In the genomic region with DNA sequence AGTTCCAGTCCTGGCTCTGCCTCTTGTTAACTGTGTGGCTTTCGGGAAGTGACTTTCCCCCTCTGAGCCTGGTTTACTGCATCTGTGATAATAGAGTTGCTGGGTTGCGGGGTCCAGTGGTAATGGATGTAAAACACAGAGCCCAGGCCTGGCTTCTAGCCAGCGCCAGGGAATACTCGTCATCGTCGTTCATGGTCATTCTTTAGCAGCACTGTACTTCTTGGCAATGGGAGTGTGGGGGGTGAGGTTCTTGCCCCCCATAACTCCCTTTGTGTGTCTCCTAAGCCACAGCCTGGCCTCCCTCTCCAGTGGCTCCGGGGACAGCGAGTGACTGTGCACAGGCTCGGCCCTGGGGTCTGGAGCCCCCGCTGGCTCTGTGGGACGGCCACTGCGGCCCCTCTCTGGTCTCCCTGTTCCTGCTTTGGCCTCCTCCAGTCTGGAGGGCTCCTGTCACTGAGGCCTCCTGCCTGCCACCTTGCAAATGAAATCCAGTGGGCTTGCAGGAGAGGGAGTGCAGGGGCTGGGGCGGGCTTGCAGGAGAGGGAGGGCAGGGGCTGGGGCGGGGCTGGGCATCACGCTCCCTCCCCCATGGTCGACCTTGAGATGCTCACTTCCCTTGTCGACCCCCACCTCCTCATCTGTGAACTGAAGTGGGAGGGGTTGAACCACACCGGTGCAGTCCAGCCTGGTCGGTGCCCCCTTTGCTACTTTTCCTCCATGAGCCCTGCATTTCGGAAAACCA, we compare ENCODE assay signal across 20 cellular contexts. TPM values are rescaled to one million over a fixed set of nuclear protein-coding genes. Genes with fewer than 3 reads are reported as not detected.
A peak's percentile ranks its signal among the peaks of the same experiment; 100 is the strongest.
DNase-seq lines count a peak whose midpoint lies in the region; ATAC-seq and TF ChIP-seq lines count a peak whose summit lies in the region.
"Had no signal": no experiment of that assay in that cellular context is flagged by ENCODE, and none has a peak within 500 bp of the region (broad histone marks: within the 10 kb centered on the region; RNA-seq: fewer than 3 reads in every experiment).

No MANE protein-coding gene starts in this region.

- TF ChIP-seq POLR2A in GM18505 (IDR thresholded peaks at IDR 0.05; ENCODE audit: borderline replicate concordance, extremely low read depth, insufficient read depth, insufficient read length) = no peak

- peak; percentile 23 for DNase-seq in activated CD8-positive, alpha-beta memory T cell treated with anti-CD3 and anti-CD28 coated beads, Interleukin-2, amount 50 U/mL, for 48 hours
- DNase-seq in activated CD8-positive, alpha-beta memory T cell treated with anti-CD3 and anti-CD28 coated beads for 24 hours = no peak
- DNase-seq in D341Med (ENCODE audit: low spot score) = peak; percentile 26
- peak; percentile 30 for DNase-seq in ecto neural progenitor cell (ENCODE audit: low spot score)
- peak; percentile 81 for DNase-seq in osteocyte (ENCODE audit: extremely low spot score, unreplicated experiment)
- no peak for DNase-seq in foreskin melanocyte
- no peak for DNase-seq in T-helper 2 cell treated with Interferon-gamma antibody and Interleukin-4, amounts not matched to agents 5 μg/mL and 100 μg/mL, for 36 hours (ENCODE audit: low spot score)
- DNase-seq: activated CD4-positive, alpha-beta T cell treated with anti-CD3 and anti-CD28 coated beads for 48 hours; AML-193; DMS153; glutamatergic neuron; NCI-H446 treated with DMSO at 0.1 percent for 48 hours; small intestine; stimulated activated CD4-positive, alpha-beta T cell treated with anti-CD3 and anti-CD28 coated beads, Interleukin-1b, Interleukin-23, amount 100 ng/mL, for 48 hours had no signal

- no peaks in the 10 kb centered on the region for H3K9me3 Mint-ChIP-seq in osteocyte (ENCODE audit: unreplicated experiment)
- H3K9me3 Mint-ChIP-seq in T-helper 2 cell treated with Interferon-gamma antibody and Interleukin-4, amounts not matched to agents 5 μg/mL and 100 μg/mL, for 36 hours = peaks cover 18% of the 10 kb centered on the region

- no peak overlapping the region for H3K27ac Mint-ChIP-seq in osteocyte (ENCODE audit: unreplicated experiment)
- H3K27ac Mint-ChIP-seq in T-helper 2 cell treated with Interferon-gamma antibody and Interleukin-4, amounts not matched to agents 5 μg/mL and 100 μg/mL, for 36 hours = no peak overlapping the region
- H3K27ac Mint-ChIP-seq: T-helper 17 cell had no signal

- H3K4me3 Mint-ChIP-seq in osteocyte (ENCODE audit: unreplicated experiment) = no peak overlapping the region
- H3K4me3 Mint-ChIP-seq in T-helper 2 cell treated with Interferon-gamma antibody and Interleukin-4, amounts not matched to agents 5 μg/mL and 100 μg/mL, for 36 hours = no peak overlapping the region
- H3K4me3 Mint-ChIP-seq: CD8-positive, alpha-beta memory T cell; T-helper 17 cell had no signal

- no peaks in the 10 kb centered on the region for H3K4me1 Mint-ChIP-seq in osteocyte (ENCODE audit: unreplicated experiment)
- no peaks in the 10 kb centered on the region for H3K4me1 Mint-ChIP-seq in T-helper 2 cell treated with Interferon-gamma antibody and Interleukin-4, amounts not matched to agents 5 μg/mL and 100 μg/mL, for 36 hours (ENCODE audit: low read depth)
- H3K4me1 Mint-ChIP-seq: CD8-positive, alpha-beta memory T cell; T-helper 17 cell had no signal

- H3K27me3 Mint-ChIP-seq in osteocyte (ENCODE audit: unreplicated experiment) = peaks cover 2% of the 10 kb centered on the region
- H3K27me3 Mint-ChIP-seq in T-helper 2 cell treated with Interferon-gamma antibody and Interleukin-4, amounts not matched to agents 5 μg/mL and 100 μg/mL, for 36 hours (ENCODE audit: low read depth) = no peaks in the 10 kb centered on the region

- ATAC-seq in GM18505 (IDR thresholded peaks at IDR 0.05; ENCODE audit: unreplicated experiment) = no peak
- ATAC-seq: A549, T-helper 17 cell had no signal

- no peaks in the 10 kb centered on the region for H3K36me3 Mint-ChIP-seq in osteocyte (ENCODE audit: unreplicated experiment)
- no peaks in the 10 kb centered on the region for H3K36me3 Mint-ChIP-seq in T-helper 2 cell treated with Interferon-gamma antibody and Interleukin-4, amounts not matched to agents 5 μg/mL and 100 μg/mL, for 36 hours (ENCODE audit: low read depth)
- H3K36me3 Mint-ChIP-seq: CD8-positive, alpha-beta memory T cell had no signal

- TF ChIP-seq CTCF in osteocyte (IDR thresholded peaks at IDR 0.05) = no peak

RNA-seq across cellular contexts. Expression of a gene that starts 13.2 kb away (rescaled TPM):
- not detected in 2 replicates for total RNA-seq in osteocyte
- total RNA-seq: CD8-positive, alpha-beta memory T cell; lung microvascular endothelial cell; RPMI7951; T-helper 17 cell had no signal

Comparison
In these comparisons a context has a peak if more than half of its experiments do, and no peak if none do; other contexts are left out.
1. DNase-seq: peak in activated CD8-positive, alpha-beta memory T cell treated with anti-CD3 and anti-CD28 coated beads, Interleukin-2, amount 50 U/mL, for 48 hours (single experiment), D341Med (single experiment), ecto neural progenitor cell (single experiment) and osteocyte (single experiment); none in activated CD8-positive, alpha-beta memory T cell treated with anti-CD3 and anti-CD28 coated beads for 24 hours (single experiment), foreskin melanocyte (single experiment) and T-helper 2 cell treated with Interferon-gamma antibody and Interleukin-4, amounts not matched to agents 5 μg/mL and 100 μg/mL, for 36 hours (single experiment).